22 cellular contexts compared by ENCODE assay signal in the genomic region with DNA sequence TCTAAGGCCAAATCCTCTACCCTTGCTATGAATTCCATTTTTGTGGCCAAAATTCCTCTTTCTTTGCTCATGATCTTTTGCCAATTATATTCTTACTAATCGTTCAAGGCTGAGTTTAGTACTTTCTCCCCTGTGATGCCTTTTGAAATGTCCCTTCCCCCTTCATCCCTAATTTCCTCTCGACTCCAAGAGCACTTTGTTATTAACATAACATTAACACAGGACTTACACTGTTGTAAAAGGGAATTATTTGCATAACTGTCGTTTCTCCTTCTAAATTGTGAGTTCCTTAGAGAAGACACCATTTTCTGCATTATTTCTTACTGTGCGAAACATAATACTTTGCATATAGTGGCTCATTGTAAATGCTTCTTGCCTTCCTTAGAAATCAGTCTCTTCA.
DNase-seq lines count a peak whose midpoint lies in the region; ATAC-seq and TF ChIP-seq lines count a peak whose summit lies in the region.
"Had no signal": no experiment of that assay in that cellular context is flagged by ENCODE, and none has a peak within 500 bp of the region (broad histone marks: within the 10 kb centered on the region; RNA-seq: fewer than 3 reads in every experiment).

No MANE protein-coding gene starts in this region.

- peak; percentile 40 for DNase-seq in GM23338 (ENCODE audit: low spot score)
- DNase-seq in NCI-H526 treated with DMSO at 0.1 percent for 48 hours (lab: John Stamatoyannopoulos, UW): peak; percentile 70
- peak; percentile 33 for DNase-seq in iPS DF 4.7 (ENCODE audit: extremely low read depth, low spot score)
- DNase-seq in amniotic stem cell (lab: John Stamatoyannopoulos, UW): no peak
- DNase-seq in NCI-H748 treated with DMSO at 0.1 percent for 48 hours (lab: John Stamatoyannopoulos, UW): no peak
- DNase-seq in GM13976 (ENCODE audit: low spot score): no peak
- DNase-seq: ACHN; Calu3; CD4-positive, alpha-beta memory T cell; DMS53; Kasumi-1; MM.1S; NCI-H1105; NCI-H1694; NCI-H2107; NCI-H345; NCI-H69; NK-92 treated with Interleukin-12 subunit alpha and Interleukin-12 subunit beta, amount 100 ng/mL, for 24 hours; RPMI8226; SIG-M5 had no signal

- H3K9me2 ChIP-seq in GM23338 (ENCODE audit: insufficient read depth): peaks cover 4% of the 10 kb centered on the region

- H3K27ac ChIP-seq in GM23338 (ENCODE audit: low read depth): peak overlapping the region; percentile 10; the same call in 1 of the 2 replicates

- no peak overlapping the region for H3K27ac Mint-ChIP-seq in GM23338
- H3K27ac Mint-ChIP-seq: CD4-positive, alpha-beta memory T cell; IgD-negative memory B cell had no signal

- peaks cover 8% of the 10 kb centered on the region for H3K27me3 Mint-ChIP-seq in GM23338 (ENCODE audit: insufficient read depth, low read depth, poor library complexity)
- H3K27me3 Mint-ChIP-seq: CD4-positive, alpha-beta memory T cell; IgD-negative memory B cell had no signal

- no peaks in the 10 kb centered on the region for H3K27me3 ChIP-seq in GM23338 (ENCODE audit: insufficient read depth)

- peaks cover 2% of the 10 kb centered on the region for H3K36me3 ChIP-seq in GM23338 (ENCODE audit: insufficient read depth)

- H3K4me1 Mint-ChIP-seq in GM23338: peaks cover 3% of the 10 kb centered on the region
- H3K4me1 Mint-ChIP-seq: CD4-positive, alpha-beta memory T cell had no signal

- TF ChIP-seq CTCF in GM23338 (conservative IDR thresholded peaks at IDR 0.05; ENCODE audit: low read depth in 2 of 2) (no peak), GM13976 (IDR thresholded peaks at IDR 0.05; ENCODE audit: borderline replicate concordance, control extremely low read depth, extremely low read depth, insufficient read depth, missing control alignments) (no peak)

- peaks cover 6% of the 10 kb centered on the region; the same call in 1 of the 2 replicates for H3F3A ChIP-seq in GM23338 (replicated peaks; ENCODE audit: low read depth)

- H3K4me3 Mint-ChIP-seq in GM23338: no peak overlapping the region
- H3K4me3 Mint-ChIP-seq: CD4-positive, alpha-beta memory T cell; IgD-negative memory B cell had no signal

- in situ Hi-C loops in GM13976 (cut with MboI; ENCODE audit: low sequenced_read_pairs, unreplicated experiment): loop anchor here (25.0 kb wide), 2 partner anchors 347 to 572 kb away; no protein-coding TSS in a partner anchor

- H2AFZ ChIP-seq in GM23338: no peak overlapping the region

- peak; percentile 63 for ATAC-seq in GM23338
- no peak for ATAC-seq in HG03025 (IDR thresholded peaks at IDR 0.05; ENCODE audit: low FRiP score, unreplicated experiment)

- H3K4me3 ChIP-seq in GM23338: peak overlapping the region; percentile 28

- no peaks in the 10 kb centered on the region for H4K20me1 ChIP-seq in GM23338 (replicated peaks; ENCODE audit: insufficient read depth)

- H3K36me3 Mint-ChIP-seq in GM23338 (ENCODE audit: low read depth): no peaks in the 10 kb centered on the region
- H3K36me3 Mint-ChIP-seq: CD4-positive, alpha-beta memory T cell had no signal

- peak overlapping the region; percentile 67 for H3K4me2 ChIP-seq in GM23338

- H3K79me2 ChIP-seq in GM23338 (replicated peaks; ENCODE audit: insufficient read depth): no peaks in the 10 kb centered on the region

- H3K9me3 Mint-ChIP-seq in GM23338: no peaks in the 10 kb centered on the region; the same call in 2 of the 3 replicates
- H3K9me3 Mint-ChIP-seq: CD4-positive, alpha-beta memory T cell; IgD-negative memory B cell had no signal

- peaks cover 33% of the 10 kb centered on the region for H3K4me1 ChIP-seq in GM23338 (ENCODE audit: insufficient read depth)

TF ChIP-seq in GM23338, 12 proteins besides CTCF, POLR2A, EP300 and RAD21:
- TF ChIP-seq NANOG (IDR thresholded peaks at IDR 0.05; ENCODE audit: borderline replicate concordance) (peak; percentile 71; the same call in 1 of the 2 replicates), ZNF114 (CRISPR knock-in tag; IDR thresholded peaks at IDR 0.05) (no peak)
- TF ChIP-seq, protein P1, sequence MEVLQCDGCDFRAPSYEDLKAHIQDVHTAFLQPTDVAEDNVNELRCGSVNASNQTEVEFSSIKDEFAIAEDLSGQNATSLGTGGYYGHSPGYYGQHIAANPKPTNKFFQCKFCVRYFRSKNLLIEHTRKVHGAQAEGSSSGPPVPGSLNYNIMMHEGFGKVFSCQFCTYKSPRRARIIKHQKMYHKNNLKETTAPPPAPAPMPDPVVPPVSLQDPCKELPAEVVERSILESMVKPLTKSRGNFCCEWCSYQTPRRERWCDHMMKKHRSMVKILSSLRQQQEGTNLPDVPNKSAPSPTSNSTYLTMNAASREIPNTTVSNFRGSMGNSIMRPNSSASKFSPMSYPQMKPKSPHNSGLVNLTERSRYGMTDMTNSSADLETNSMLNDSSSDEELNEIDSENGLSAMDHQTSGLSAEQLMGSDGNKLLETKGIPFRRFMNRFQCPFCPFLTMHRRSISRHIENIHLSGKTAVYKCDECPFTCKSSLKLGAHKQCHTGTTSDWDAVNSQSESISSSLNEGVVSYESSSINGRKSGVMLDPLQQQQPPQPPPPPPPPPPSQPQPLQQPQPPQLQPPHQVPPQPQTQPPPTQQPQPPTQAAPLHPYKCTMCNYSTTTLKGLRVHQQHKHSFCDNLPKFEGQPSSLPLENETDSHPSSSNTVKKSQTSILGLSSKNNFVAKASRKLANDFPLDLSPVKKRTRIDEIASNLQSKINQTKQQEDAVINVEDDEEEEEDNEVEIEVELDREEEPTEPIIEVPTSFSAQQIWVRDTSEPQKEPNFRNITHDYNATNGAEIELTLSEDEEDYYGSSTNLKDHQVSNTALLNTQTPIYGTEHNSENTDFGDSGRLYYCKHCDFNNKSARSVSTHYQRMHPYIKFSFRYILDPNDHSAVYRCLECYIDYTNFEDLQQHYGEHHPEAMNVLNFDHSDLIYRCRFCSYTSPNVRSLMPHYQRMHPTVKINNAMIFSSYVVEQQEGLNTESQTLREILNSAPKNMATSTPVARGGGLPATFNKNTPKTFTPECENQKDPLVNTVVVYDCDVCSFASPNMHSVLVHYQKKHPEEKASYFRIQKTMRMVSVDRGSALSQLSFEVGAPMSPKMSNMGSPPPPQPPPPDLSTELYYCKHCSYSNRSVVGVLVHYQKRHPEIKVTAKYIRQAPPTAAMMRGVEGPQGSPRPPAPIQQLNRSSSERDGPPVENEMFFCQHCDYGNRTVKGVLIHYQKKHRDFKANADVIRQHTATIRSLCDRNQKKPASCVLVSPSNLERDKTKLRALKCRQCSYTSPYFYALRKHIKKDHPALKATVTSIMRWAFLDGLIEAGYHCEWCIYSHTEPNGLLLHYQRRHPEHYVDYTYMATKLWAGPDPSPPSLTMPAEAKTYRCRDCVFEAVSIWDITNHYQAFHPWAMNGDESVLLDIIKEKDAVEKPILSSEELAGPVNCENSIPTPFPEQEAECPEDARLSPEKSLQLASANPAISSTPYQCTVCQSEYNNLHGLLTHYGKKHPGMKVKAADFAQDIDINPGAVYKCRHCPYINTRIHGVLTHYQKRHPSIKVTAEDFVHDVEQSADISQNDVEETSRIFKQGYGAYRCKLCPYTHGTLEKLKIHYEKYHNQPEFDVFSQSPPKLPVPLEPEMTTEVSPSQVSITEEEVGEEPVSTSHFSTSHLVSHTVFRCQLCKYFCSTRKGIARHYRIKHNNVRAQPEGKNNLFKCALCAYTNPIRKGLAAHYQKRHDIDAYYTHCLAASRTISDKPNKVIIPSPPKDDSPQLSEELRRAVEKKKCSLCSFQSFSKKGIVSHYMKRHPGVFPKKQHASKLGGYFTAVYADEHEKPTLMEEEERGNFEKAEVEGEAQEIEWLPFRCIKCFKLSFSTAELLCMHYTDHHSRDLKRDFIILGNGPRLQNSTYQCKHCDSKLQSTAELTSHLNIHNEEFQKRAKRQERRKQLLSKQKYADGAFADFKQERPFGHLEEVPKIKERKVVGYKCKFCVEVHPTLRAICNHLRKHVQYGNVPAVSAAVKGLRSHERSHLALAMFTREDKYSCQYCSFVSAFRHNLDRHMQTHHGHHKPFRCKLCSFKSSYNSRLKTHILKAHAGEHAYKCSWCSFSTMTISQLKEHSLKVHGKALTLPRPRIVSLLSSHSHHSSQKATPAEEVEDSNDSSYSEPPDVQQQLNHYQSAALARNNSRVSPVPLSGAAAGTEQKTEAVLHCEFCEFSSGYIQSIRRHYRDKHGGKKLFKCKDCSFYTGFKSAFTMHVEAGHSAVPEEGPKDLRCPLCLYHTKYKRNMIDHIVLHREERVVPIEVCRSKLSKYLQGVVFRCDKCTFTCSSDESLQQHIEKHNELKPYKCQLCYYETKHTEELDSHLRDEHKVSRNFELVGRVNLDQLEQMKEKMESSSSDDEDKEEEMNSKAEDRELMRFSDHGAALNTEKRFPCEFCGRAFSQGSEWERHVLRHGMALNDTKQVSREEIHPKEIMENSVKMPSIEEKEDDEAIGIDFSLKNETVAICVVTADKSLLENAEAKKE (CRISPR knock-in tag; IDR thresholded peaks at IDR 0.05): no peak

Comparison
In these comparisons a context has a peak if more than half of its experiments do, and no peak if none do; other contexts are left out.
1. DNase-seq: peak in GM23338 (single experiment), NCI-H526 treated with DMSO at 0.1 percent for 48 hours (single experiment) and iPS DF 4.7 (single experiment); none in amniotic stem cell (single experiment), NCI-H748 treated with DMSO at 0.1 percent for 48 hours (single experiment) and GM13976 (single experiment).